Comparison of ENCODE assay signal across 21 cellular contexts in the genomic region with DNA sequence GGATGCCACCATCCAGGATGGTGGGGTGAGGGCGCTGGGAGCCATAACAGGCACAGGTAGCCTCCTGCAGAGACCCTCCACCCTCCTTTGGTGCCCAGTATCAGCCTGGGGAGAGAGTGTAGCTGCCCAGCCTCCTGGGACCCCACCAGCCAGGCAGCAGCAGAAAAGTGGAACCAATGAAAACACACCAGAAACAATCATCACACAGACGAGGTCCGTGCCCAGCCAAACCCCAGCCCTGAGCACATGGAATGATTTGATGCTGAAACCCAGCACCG.
"Had no signal": no experiment of that assay in that cellular context is flagged by ENCODE, and none has a peak within 500 bp of the region (broad histone marks: within the 10 kb centered on the region; RNA-seq: fewer than 3 reads in every experiment).

No MANE protein-coding gene starts in this region.

- H3K27me3 Mint-ChIP-seq: activated CD4-positive, alpha-beta T cell treated with anti-CD3 and anti-CD28 coated beads, Interleukin-2, amount 10 ng/mL, durations not matched to agents 7 days and 5 days had no signal

- H3K4me3 ChIP-seq: upper lobe of right lung had no signal

- H3K4me3 Mint-ChIP-seq: activated CD4-positive, alpha-beta memory T cell treated with anti-CD3 and anti-CD28 coated beads, Interleukin-2, amount 10 ng/mL, durations not matched to agents 7 days and 5 days; activated CD4-positive, alpha-beta T cell treated with anti-CD3 and anti-CD28 coated beads, Interleukin-2, amount 10 ng/mL, durations not matched to agents 7 days and 5 days; activated naive CD4-positive, alpha-beta T cell treated with anti-CD3 and anti-CD28 coated beads, Interleukin-2, amount 50 U/mL, for 24 hours; activated naive CD8-positive, alpha-beta T cell treated with anti-CD3 and anti-CD28 coated beads, Interleukin-2, amount 50 U/mL, for 24 hours; naive thymus-derived CD4-positive, alpha-beta T cell; neural crest cell had no signal

- H3K9me3 ChIP-seq: upper lobe of right lung had no signal

- H3K27ac Mint-ChIP-seq: activated CD4-positive, alpha-beta memory T cell treated with anti-CD3 and anti-CD28 coated beads, Interleukin-2, amount 10 ng/mL, durations not matched to agents 7 days and 5 days; activated CD4-positive, alpha-beta T cell treated with anti-CD3 and anti-CD28 coated beads, Interleukin-2, amount 10 ng/mL, durations not matched to agents 7 days and 5 days; activated naive CD4-positive, alpha-beta T cell treated with anti-CD3 and anti-CD28 coated beads, Interleukin-2, amount 50 U/mL, for 24 hours; activated naive CD8-positive, alpha-beta T cell treated with anti-CD3 and anti-CD28 coated beads, Interleukin-2, amount 50 U/mL, for 24 hours; naive thymus-derived CD4-positive, alpha-beta T cell had no signal

- H3K4me1 ChIP-seq: upper lobe of right lung had no signal

- H3K9me3 Mint-ChIP-seq: activated CD4-positive, alpha-beta memory T cell treated with anti-CD3 and anti-CD28 coated beads, Interleukin-2, amount 10 ng/mL, durations not matched to agents 7 days and 5 days; activated CD4-positive, alpha-beta T cell treated with anti-CD3 and anti-CD28 coated beads, Interleukin-2, amount 10 ng/mL, durations not matched to agents 7 days and 5 days; activated naive CD4-positive, alpha-beta T cell treated with anti-CD3 and anti-CD28 coated beads, Interleukin-2, amount 50 U/mL, for 24 hours; activated naive CD8-positive, alpha-beta T cell treated with anti-CD3 and anti-CD28 coated beads, Interleukin-2, amount 50 U/mL, for 24 hours; neural crest cell had no signal

- DNase-seq: activated CD4-positive, alpha-beta T cell treated with anti-CD3 and anti-CD28 coated beads for 1 hour; activated CD4-positive, alpha-beta T cell treated with anti-CD3 and anti-CD28 coated beads, Interleukin-2, amount 10 ng/mL, durations not matched to agents 7 days and 5 days; activated naive CD8-positive, alpha-beta T cell treated with anti-CD3 and anti-CD28 coated beads, Interleukin-2, amount 50 U/mL, for 24 hours; amygdala; caudate nucleus; dermis blood vessel endothelial cell; effector CD8-positive, alpha-beta T cell; left ventricle myocardium superior; mammary epithelial cell; midbrain; occipital lobe; right cardiac atrium; stimulated activated CD4-positive, alpha-beta T cell treated with anti-CD3 and anti-CD28 coated beads, Interleukin-12 subunit alpha, Interleukin-12 subunit beta, amount 100 ng/mL, for 4 hours; stimulated activated CD4-positive, alpha-beta T cell treated with anti-CD3 and anti-CD28 coated beads, Interleukin-4, amount 100 ng/mL, for 1 hour; stimulated activated naive CD8-positive, alpha-beta T cell treated with anti-CD3 and anti-CD28 coated beads, Interleukin-15, Interleukin-2, amounts not matched to agents 100 U/mL and 50 U/mL, for 24 hours; T-helper 2 cell had no signal

- H3K27ac ChIP-seq: upper lobe of right lung had no signal

- H3K4me1 Mint-ChIP-seq: activated CD4-positive, alpha-beta memory T cell treated with anti-CD3 and anti-CD28 coated beads, Interleukin-2, amount 10 ng/mL, durations not matched to agents 7 days and 5 days; activated CD4-positive, alpha-beta T cell treated with anti-CD3 and anti-CD28 coated beads, Interleukin-2, amount 10 ng/mL, durations not matched to agents 7 days and 5 days; activated naive CD4-positive, alpha-beta T cell treated with anti-CD3 and anti-CD28 coated beads, Interleukin-2, amount 50 U/mL, for 24 hours; activated naive CD8-positive, alpha-beta T cell treated with anti-CD3 and anti-CD28 coated beads, Interleukin-2, amount 50 U/mL, for 24 hours; naive thymus-derived CD4-positive, alpha-beta T cell; neural crest cell had no signal

- H3K36me3 Mint-ChIP-seq: activated naive CD4-positive, alpha-beta T cell treated with anti-CD3 and anti-CD28 coated beads, Interleukin-2, amount 50 U/mL, for 24 hours; naive thymus-derived CD4-positive, alpha-beta T cell had no signal

- H3K36me3 ChIP-seq: upper lobe of right lung had no signal
